ENCODE assay signal across 2 cellular contexts in genomic region chr19:7911509-7912143, GRCh38.
A peak's percentile ranks its signal among the peaks of the same experiment; 100 is the strongest.
TF ChIP-seq lines count a peak whose summit lies in the region.

No MANE protein-coding gene starts in this region.

TF ChIP-seq in HEK293, 187 proteins besides CTCF, POLR2A, EP300 and RAD21 (continues in another document):
- TF ChIP-seq ZFHX2 (tag by site-specific recombination; conservative IDR thresholded peaks at IDR 0.05) (peak; percentile 36; the same call in 1 of the 2 replicates), ZNF530 (tag by site-specific recombination; IDR thresholded peaks at IDR 0.05; ENCODE audit: low read depth) (no peak), ZNF354C (tag by site-specific recombination; IDR thresholded peaks at IDR 0.05; ENCODE audit: borderline replicate concordance, low read depth) (no peak), SP2 (tag by site-specific recombination; IDR thresholded peaks at IDR 0.05) (no peak), ZNF324 (tag by site-specific recombination; IDR thresholded peaks at IDR 0.05) (no peak), ZBTB10 (tag by site-specific recombination; IDR thresholded peaks at IDR 0.05) (0 out of 2 replicates have a peak, but pooled peaks have one; percentile 33), ZBTB26 (tag by site-specific recombination; optimal IDR thresholded peaks at IDR 0.05) (no peak), ZNF311 (tag by site-specific recombination; IDR thresholded peaks at IDR 0.05; ENCODE audit: borderline replicate concordance) (no peak), EGR2 (tag by site-specific recombination; IDR thresholded peaks at IDR 0.05; ENCODE audit: low read depth) (peak; percentile 6; the same call in 1 of the 2 replicates), PATZ1 (tag by site-specific recombination; IDR thresholded peaks at IDR 0.05) (0 out of 2 replicates have a peak, but pooled peaks have one; percentile 46), KLF1 (tag by site-specific recombination; IDR thresholded peaks at IDR 0.05) (peak; percentile 83), MYNN (tag by site-specific recombination; IDR thresholded peaks at IDR 0.05; ENCODE audit: borderline replicate concordance) (no peak), ZNF239 (tag by site-specific recombination; IDR thresholded peaks at IDR 0.05) (no peak), KLF9 (tag by site-specific recombination; IDR thresholded peaks at IDR 0.05; ENCODE audit: low read depth) (no peak), ZNF704 (tag by site-specific recombination; IDR thresholded peaks at IDR 0.05) (no peak), KLF8 (tag by site-specific recombination; IDR thresholded peaks at IDR 0.05) (0 out of 2 replicates have a peak, but pooled peaks have one; percentile 20), HIC1 (tag by site-specific recombination; IDR thresholded peaks at IDR 0.05) (no peak; the same call in 1 of the 2 replicates), FEZF1 (tag by site-specific recombination; IDR thresholded peaks at IDR 0.05) (no peak)

TF ChIP-seq in HepG2, 621 proteins besides CTCF, POLR2A, EP300 and RAD21:
- TF ChIP-seq AGO2 (optimal IDR thresholded peaks at IDR 0.05; ENCODE audit: low read depth, low read length) = peak; percentile 61
- no peak for TF ChIP-seq SCMH1 (CRISPR knock-in tag; IDR thresholded peaks at IDR 0.05; ENCODE audit: borderline replicate concordance)
- no peak for TF ChIP-seq ZBTB3 (CRISPR knock-in tag; IDR thresholded peaks at IDR 0.05; ENCODE audit: borderline replicate concordance, low read depth)
- TF ChIP-seq CERS6 (CRISPR knock-in tag; IDR thresholded peaks at IDR 0.05) = no peak
- no peak for TF ChIP-seq ZXDC (CRISPR knock-in tag; IDR thresholded peaks at IDR 0.05)
- TF ChIP-seq ZNF850 (CRISPR knock-in tag; conservative IDR thresholded peaks at IDR 0.05) = no peak
- no peak for TF ChIP-seq ZMYM4 (CRISPR knock-in tag; IDR thresholded peaks at IDR 0.05)
- no peak for TF ChIP-seq TCF7 (IDR thresholded peaks at IDR 0.05; ENCODE audit: low read depth)
